27 cellular contexts compared by ENCODE assay signal in genomic region chr3:89624494-89624893, GRCh38.
"Had no signal": no experiment of that assay in that cellular context is flagged by ENCODE, and none has a peak within 500 bp of the region (broad histone marks: within the 10 kb centered on the region; RNA-seq: fewer than 3 reads in every experiment).

No MANE protein-coding gene starts in this region.

- ATAC-seq: effector memory CD8-positive, alpha-beta T cell; esophagus mucosa; foreskin keratinocyte; gastrocnemius medialis; gastroesophageal sphincter; heart left ventricle; heart right ventricle had no signal

- H3K27me3 ChIP-seq: colonic mucosa, dorsolateral prefrontal cortex, esophagus muscularis mucosa, esophagus squamous epithelium, foreskin keratinocyte, gastrocnemius medialis, gastroesophageal sphincter, heart left ventricle, heart right ventricle had no signal

- DNase-seq: colonic mucosa; cortex of kidney; dermis blood vessel endothelial cell; dorsolateral prefrontal cortex; effector CD4-positive, alpha-beta T cell; effector CD8-positive, alpha-beta T cell; effector memory CD4-positive, alpha-beta T cell; effector memory CD8-positive, alpha-beta T cell; endodermal cell; erythroblast; esophagus squamous epithelium; foreskin fibroblast; foreskin keratinocyte; foreskin melanocyte; gastrocnemius medialis; glutamatergic neuron; head of caudate nucleus; heart left ventricle; heart right ventricle had no signal

- H3K36me3 ChIP-seq: colonic mucosa, esophagus muscularis mucosa, esophagus squamous epithelium, gastrocnemius medialis, gastroesophageal sphincter, heart left ventricle, heart right ventricle had no signal

- H3K4me1 ChIP-seq: colonic mucosa, esophagus muscularis mucosa, esophagus squamous epithelium, foreskin keratinocyte, gastrocnemius medialis, gastroesophageal sphincter, heart left ventricle, heart right ventricle had no signal

- H3K9me3 ChIP-seq: colonic mucosa, esophagus muscularis mucosa, esophagus squamous epithelium, gastrocnemius medialis, gastroesophageal sphincter had no signal

- FAIRE-seq: colon, endometrium, endothelial cell of umbilical vein had no signal

- H3K27ac ChIP-seq: colonic mucosa, coronary artery, dorsolateral prefrontal cortex, epithelial cell of prostate, esophagus muscularis mucosa, esophagus squamous epithelium, foreskin keratinocyte, gastrocnemius medialis, gastroesophageal sphincter, heart left ventricle, heart right ventricle had no signal

- H3K4me3 ChIP-seq: colonic mucosa, coronary artery, dorsolateral prefrontal cortex, esophagus muscularis mucosa, esophagus squamous epithelium, gastrocnemius medialis, gastroesophageal sphincter, heart left ventricle, heart right ventricle had no signal
